In genomic region chr9:134297581-134297980, GRCh38 we compare ENCODE assay signal across 29 cellular contexts.
"Had no signal": no experiment of that assay in that cellular context is flagged by ENCODE, and none has a peak within 500 bp of the region (broad histone marks: within the 10 kb centered on the region; RNA-seq: fewer than 3 reads in every experiment).

No MANE protein-coding gene starts in this region.

- H3K27ac ChIP-seq: adrenal gland, breast epithelium, SJSA1 had no signal

- H3K27me3 ChIP-seq: adrenal gland, breast epithelium, MG63, SJSA1 had no signal

- H3K4me1 ChIP-seq: adrenal gland had no signal

- H3K36me3 ChIP-seq: adrenal gland, breast epithelium, MG63, SJSA1 had no signal

- ATAC-seq: activated T-cell treated with anti-CD3 and anti-CD28 coated beads, Interleukin-2, amount 50 U/mL, for 4 hours; Panc1; SK-N-SH treated with all-trans-retinoic acid at 6 μM for 48 hours; WTC11 had no signal

- H3K4me3 ChIP-seq: adrenal gland, breast epithelium, MG63, SJSA1 had no signal

- DNase-seq: activated CD4-positive, alpha-beta memory T cell treated with anti-CD3 and anti-CD28 coated beads for 36 hours; activated CD4-positive, alpha-beta T cell treated with anti-CD3 and anti-CD28 coated beads for 48 hours; activated CD4-positive, CD25-positive, alpha-beta regulatory T cell treated with anti-CD3 and anti-CD28 coated beads, Interleukin-2, amount 50 U/mL, for 72 hours; activated CD8-positive, alpha-beta memory T cell treated with anti-CD3 and anti-CD28 coated beads for 24 hours; activated gamma-delta T cell; activated naive CD4-positive, alpha-beta T cell treated with anti-CD3 and anti-CD28 coated beads, Interleukin-2, amount 10 ng/mL, durations not matched to agents 7 days and 5 days; activated naive CD8-positive, alpha-beta T cell treated with anti-CD3 and anti-CD28 coated beads, Interleukin-2, amount 10 ng/mL, durations not matched to agents 7 days and 5 days; activated T-cell treated with anti-CD3 and anti-CD28 coated beads, Interleukin-2, amount 50 U/mL, for 4 hours; adrenal gland; anterior cingulate cortex; MG63; MV-4-11; NCI-H1105; NCI-H1436; NCI-H1694 treated with DMSO at 0.1 percent for 48 hours; NCI-H2029 treated with DMSO at 0.1 percent for 48 hours; NCI-H345; NCI-H510A; NCI-H526 treated with DMSO at 0.1 percent for 48 hours; NK-92 treated with Interleukin-12 subunit alpha and Interleukin-12 subunit beta, amount 100 ng/mL, for 24 hours; OCI-M1; RPMI8226; SHP77; SW 1271 had no signal

- H3K9me3 ChIP-seq: adrenal gland, breast epithelium, MG63, SJSA1 had no signal
